ENCODE assay signal across 13 cellular contexts in genomic region chr17:61248399-61248798, GRCh38.
DNase-seq lines count a peak whose midpoint lies in the region; ATAC-seq and TF ChIP-seq lines count a peak whose summit lies in the region.
"Had no signal": no experiment of that assay in that cellular context is flagged by ENCODE, and none has a peak within 500 bp of the region (broad histone marks: within the 10 kb centered on the region; RNA-seq: fewer than 3 reads in every experiment).

No MANE protein-coding gene starts in this region.

- in situ Hi-C loops in astrocyte of the spinal cord (cut with HindIII; ENCODE audit: low sequenced_read_pairs), result no loop called here

- no CpG with 5 or more reads among the region's 2 CpGs for WGBS in trophoblast cell (ENCODE audit: extremely low coverage, insufficient coverage, insufficient read length)

- DNase-seq in Caco-2 (peak; percentile 56 to 70), MV-4-11 (lab: John Stamatoyannopoulos, UW) (peak; percentile 43), astrocyte of the spinal cord (ENCODE audit: low read depth, low spot score) (peak; percentile 41), mucosa of gallbladder (ENCODE audit: low spot score) (peak; percentile 55), trophoblast cell (no peak)
- DNase-seq: CD4-positive, CD25-positive, alpha-beta regulatory T cell; central memory CD4-positive, alpha-beta T cell; NCI-H187 had no signal

- H3K27me3 ChIP-seq in Caco-2 (replicated peaks; ENCODE audit: control insufficient read depth, insufficient read depth, low read length), result no peaks in the 10 kb centered on the region
- H3K27me3 ChIP-seq in trophoblast cell (ENCODE audit: insufficient read depth, low read length), result no peaks in the 10 kb centered on the region
- H3K27me3 ChIP-seq: Peyer's patch had no signal

- H3K4me2 ChIP-seq in trophoblast cell (ENCODE audit: low read length), result no peak overlapping the region

- no peak overlapping the region for H3K4ac ChIP-seq in trophoblast cell (ENCODE audit: low read depth, low read length)

- peaks cover 34% of the 10 kb centered on the region for H3K4me1 Mint-ChIP-seq in Caco-2 (ENCODE audit: low read depth, unreplicated experiment)

- H3K14ac ChIP-seq in trophoblast cell (ENCODE audit: low read length), result no peak overlapping the region

- no peak overlapping the region for H2BK120ac ChIP-seq in trophoblast cell (ENCODE audit: insufficient read depth, low read length, poor library complexity)

- no peak overlapping the region for H2AK5ac ChIP-seq in trophoblast cell (ENCODE audit: low read length)

- CTCF ChIA-PET in Caco-2 (lab: Charles Lee), result interaction anchor here (1.1 kb wide), 1 partner anchor 151 kb away, joined by 3 read pairs; the partner anchor contains the start of gene TBX2

- H2AFZ ChIP-seq in trophoblast cell (ENCODE audit: insufficient read depth, low read length, poor library complexity), result no peak overlapping the region

- H3K79me2 ChIP-seq in trophoblast cell (ENCODE audit: control insufficient read depth, insufficient read depth, low read length, poor library complexity), result no peaks in the 10 kb centered on the region

- H3K36me3 ChIP-seq in Caco-2 (ENCODE audit: control insufficient read depth, insufficient read depth, low read length) (no peaks in the 10 kb centered on the region), trophoblast cell (ENCODE audit: control insufficient read depth in 1 of 2, insufficient read depth in 2 of 2, low read length in 2 of 2) (no peaks in the 10 kb centered on the region)
- H3K36me3 ChIP-seq: Peyer's patch had no signal

- H4K8ac ChIP-seq in trophoblast cell (ENCODE audit: low read depth, low read length), result no peak overlapping the region

- H3K4me3 Mint-ChIP-seq in Caco-2 (ENCODE audit: unreplicated experiment), result no peak overlapping the region
- H3K4me3 Mint-ChIP-seq: CD4-positive, CD25-positive, alpha-beta regulatory T cell; WTC11 had no signal

- BruUV-seq in Caco-2 (replicated peaks; lab: Mats Ljungman, UMichigan), result no TSS peak

- POLR2A ChIA-PET in Caco-2 (lab: Charles Lee), result no interaction called here

- H3K27ac Mint-ChIP-seq in Caco-2 (ENCODE audit: unreplicated experiment), result peak overlapping the region; percentile 35
- H3K27ac Mint-ChIP-seq: WTC11 had no signal

- H2BK12ac ChIP-seq in trophoblast cell (ENCODE audit: low read length), result no peak overlapping the region

- H3K36me3 Mint-ChIP-seq in Caco-2 (ENCODE audit: insufficient read depth, unreplicated experiment), result no peaks in the 10 kb centered on the region
- H3K36me3 Mint-ChIP-seq: CD4-positive, CD25-positive, alpha-beta regulatory T cell had no signal

- H3K23ac ChIP-seq in trophoblast cell (ENCODE audit: low read length), result no peak overlapping the region

- H3K9me3 Mint-ChIP-seq in Caco-2 (ENCODE audit: unreplicated experiment), result no peaks in the 10 kb centered on the region
- H3K9me3 Mint-ChIP-seq: CD4-positive, CD25-positive, alpha-beta regulatory T cell had no signal

- H3K9me3 ChIP-seq in Caco-2 (no peaks in the 10 kb centered on the region), trophoblast cell (ENCODE audit: insufficient read depth, low read depth, low read length) (no peaks in the 10 kb centered on the region)
- H3K9me3 ChIP-seq: Peyer's patch had no signal

- ATAC-seq in GM21447 (IDR thresholded peaks at IDR 0.05; ENCODE audit: unreplicated experiment) (no peak), HG03095 (IDR thresholded peaks at IDR 0.05; ENCODE audit: unreplicated experiment) (no peak), HG03108 (IDR thresholded peaks at IDR 0.05; ENCODE audit: unreplicated experiment) (no peak)
- ATAC-seq: WTC11 had no signal

- no peak overlapping the region for H3K27ac ChIP-seq in trophoblast cell (ENCODE audit: low read depth, low read length)

- H3K27me3 Mint-ChIP-seq in Caco-2 (ENCODE audit: insufficient read depth, unreplicated experiment), result no peaks in the 10 kb centered on the region

- H3K79me1 ChIP-seq in trophoblast cell (ENCODE audit: low read length), result peaks cover 3% of the 10 kb centered on the region

- no peak overlapping the region for H3K18ac ChIP-seq in trophoblast cell (ENCODE audit: low read length)

- H3K4me1 ChIP-seq in Caco-2, result peaks cover 47% of the 10 kb centered on the region
- peaks cover 7% of the 10 kb centered on the region in 2 experiments for H3K4me1 ChIP-seq in trophoblast cell (ENCODE audit: control insufficient read depth in 1 of 2, insufficient read depth in 2 of 2, low read length in 2 of 2)

- no peak overlapping the region for H3K4me3 ChIP-seq in Caco-2 (ENCODE audit: low read depth, low read length)
- H3K4me3 ChIP-seq in astrocyte of the spinal cord (ENCODE audit: low read depth, low read length), result no peak overlapping the region
- H3K4me3 ChIP-seq in trophoblast cell (ENCODE audit: low read depth, low read length), result no peak overlapping the region
- H3K4me3 ChIP-seq: Peyer's patch had no signal

- no peak overlapping the region for H4K91ac ChIP-seq in trophoblast cell (ENCODE audit: low read depth, low read length)

- no peak overlapping the region for H2BK5ac ChIP-seq in trophoblast cell (ENCODE audit: low read depth, low read length, poor library complexity)

- H4K12ac ChIP-seq in trophoblast cell (ENCODE audit: low read depth, low read length), result no peak overlapping the region

- intact Hi-C loops in Caco-2 (cut with micrococcal nuclease; ENCODE audit: unreplicated experiment), result no loop called here

- H3K9ac ChIP-seq in trophoblast cell (ENCODE audit: low read length), result no peak overlapping the region

- no peak for TF ChIP-seq CTCF in Caco-2 (IDR thresholded peaks at IDR 0.05; ENCODE audit: insufficient read depth in 1 of 2, low read depth in 1 of 2, low read length in 1 of 2, severe bottlenecking in 1 of 2, unreplicated experiment in 1 of 2)
- no peak for TF ChIP-seq CTCF in astrocyte of the spinal cord (IDR thresholded peaks at IDR 0.05; ENCODE audit: low read depth, low read length)

Comparison
In these comparisons a context has a peak if more than half of its experiments do, and no peak if none do; other contexts are left out.
1. DNase-seq: peak in Caco-2 (2 of 2), MV-4-11 (single experiment), astrocyte of the spinal cord (single experiment) and mucosa of gallbladder (single experiment); none in trophoblast cell (0 of 2).